ENCODE assay signal across 2 cellular contexts in the genomic region with DNA sequence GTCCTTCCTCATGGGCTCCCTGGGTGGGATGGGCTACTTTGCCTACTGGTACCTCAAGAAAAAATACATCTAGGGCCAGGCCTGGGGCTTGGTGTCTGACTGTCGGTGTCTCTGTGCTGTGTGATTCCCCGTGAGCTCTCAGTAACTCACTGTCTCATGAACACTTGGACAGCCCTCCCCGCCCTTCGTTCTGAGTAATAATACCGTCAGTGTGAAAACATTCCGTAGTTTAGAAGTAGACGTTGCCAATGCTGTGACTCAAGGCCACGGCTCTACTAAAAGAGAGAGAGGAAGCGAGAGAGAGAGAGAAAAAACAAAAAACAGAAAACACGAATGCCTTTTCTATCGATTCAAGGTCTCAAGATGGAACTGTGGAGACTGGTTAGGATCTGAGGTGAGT.
TF ChIP-seq lines count a peak whose summit lies in the region.

No MANE protein-coding gene starts in this region.

TF ChIP-seq in A549, 52 proteins besides CTCF, POLR2A, EP300 and RAD21:
- TF ChIP-seq MAZ (IDR thresholded peaks at IDR 0.05; ENCODE audit: borderline replicate concordance, low read depth, low read length) (no peak), HDAC2 (IDR thresholded peaks at IDR 0.05) (no peak), FOSL2 (IDR thresholded peaks at IDR 0.05) (no peak), FOSL2 (CRISPR knock-in tag; IDR thresholded peaks at IDR 0.05) (peak; percentile 67), MAFK (IDR thresholded peaks at IDR 0.05; ENCODE audit: partially characterized antibody) (no peak), BHLHE40 (IDR thresholded peaks at IDR 0.05; ENCODE audit: low read depth, low read length) (no peak), ZSCAN20 (CRISPR knock-in tag; IDR thresholded peaks at IDR 0.05) (no peak), RARB (CRISPR knock-in tag; IDR thresholded peaks at IDR 0.05) (no peak), HOXB5 (CRISPR knock-in tag; IDR thresholded peaks at IDR 0.05) (no peak), JUNB (IDR thresholded peaks at IDR 0.05) (0 out of 2 replicates have a peak, but pooled peaks have one; percentile 22), NPAS2 (CRISPR knock-in tag; IDR thresholded peaks at IDR 0.05; ENCODE audit: borderline replicate concordance) (no peak), RNF2 (IDR thresholded peaks at IDR 0.05; ENCODE audit: borderline replicate concordance, low read depth) (no peak), SMC3 (IDR thresholded peaks at IDR 0.05) (no peak), FOXS1 (CRISPR knock-in tag; IDR thresholded peaks at IDR 0.05) (0 out of 2 replicates have a peak, but pooled peaks have one; percentile 22), HOXA7 (CRISPR knock-in tag; IDR thresholded peaks at IDR 0.05) (no peak), CBX8 (IDR thresholded peaks at IDR 0.05) (no peak), FOSB (CRISPR knock-in tag; IDR thresholded peaks at IDR 0.05) (no peak), ZNF302 (CRISPR knock-in tag; IDR thresholded peaks at IDR 0.05) (no peak), TFCP2L1 (CRISPR knock-in tag; IDR thresholded peaks at IDR 0.05) (no peak), ESRRA (IDR thresholded peaks at IDR 0.05; ENCODE audit: borderline replicate concordance, low read length) (no peak), HOXB13 (CRISPR knock-in tag; IDR thresholded peaks at IDR 0.05; ENCODE audit: low read depth) (no peak)
- TF ChIP-seq, protein P1, sequence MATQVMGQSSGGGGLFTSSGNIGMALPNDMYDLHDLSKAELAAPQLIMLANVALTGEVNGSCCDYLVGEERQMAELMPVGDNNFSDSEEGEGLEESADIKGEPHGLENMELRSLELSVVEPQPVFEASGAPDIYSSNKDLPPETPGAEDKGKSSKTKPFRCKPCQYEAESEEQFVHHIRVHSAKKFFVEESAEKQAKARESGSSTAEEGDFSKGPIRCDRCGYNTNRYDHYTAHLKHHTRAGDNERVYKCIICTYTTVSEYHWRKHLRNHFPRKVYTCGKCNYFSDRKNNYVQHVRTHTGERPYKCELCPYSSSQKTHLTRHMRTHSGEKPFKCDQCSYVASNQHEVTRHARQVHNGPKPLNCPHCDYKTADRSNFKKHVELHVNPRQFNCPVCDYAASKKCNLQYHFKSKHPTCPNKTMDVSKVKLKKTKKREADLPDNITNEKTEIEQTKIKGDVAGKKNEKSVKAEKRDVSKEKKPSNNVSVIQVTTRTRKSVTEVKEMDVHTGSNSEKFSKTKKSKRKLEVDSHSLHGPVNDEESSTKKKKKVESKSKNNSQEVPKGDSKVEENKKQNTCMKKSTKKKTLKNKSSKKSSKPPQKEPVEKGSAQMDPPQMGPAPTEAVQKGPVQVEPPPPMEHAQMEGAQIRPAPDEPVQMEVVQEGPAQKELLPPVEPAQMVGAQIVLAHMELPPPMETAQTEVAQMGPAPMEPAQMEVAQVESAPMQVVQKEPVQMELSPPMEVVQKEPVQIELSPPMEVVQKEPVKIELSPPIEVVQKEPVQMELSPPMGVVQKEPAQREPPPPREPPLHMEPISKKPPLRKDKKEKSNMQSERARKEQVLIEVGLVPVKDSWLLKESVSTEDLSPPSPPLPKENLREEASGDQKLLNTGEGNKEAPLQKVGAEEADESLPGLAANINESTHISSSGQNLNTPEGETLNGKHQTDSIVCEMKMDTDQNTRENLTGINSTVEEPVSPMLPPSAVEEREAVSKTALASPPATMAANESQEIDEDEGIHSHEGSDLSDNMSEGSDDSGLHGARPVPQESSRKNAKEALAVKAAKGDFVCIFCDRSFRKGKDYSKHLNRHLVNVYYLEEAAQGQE (IDR thresholded peaks at IDR 0.05): no peak
- TF ChIP-seq, protein P2, sequence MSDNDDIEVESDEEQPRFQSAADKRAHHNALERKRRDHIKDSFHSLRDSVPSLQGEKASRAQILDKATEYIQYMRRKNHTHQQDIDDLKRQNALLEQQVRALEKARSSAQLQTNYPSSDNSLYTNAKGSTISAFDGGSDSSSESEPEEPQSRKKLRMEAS (IDR thresholded peaks at IDR 0.05): peak; percentile 51; the same call in 1 of the 2 replicates
- TF ChIP-seq, protein P3, sequence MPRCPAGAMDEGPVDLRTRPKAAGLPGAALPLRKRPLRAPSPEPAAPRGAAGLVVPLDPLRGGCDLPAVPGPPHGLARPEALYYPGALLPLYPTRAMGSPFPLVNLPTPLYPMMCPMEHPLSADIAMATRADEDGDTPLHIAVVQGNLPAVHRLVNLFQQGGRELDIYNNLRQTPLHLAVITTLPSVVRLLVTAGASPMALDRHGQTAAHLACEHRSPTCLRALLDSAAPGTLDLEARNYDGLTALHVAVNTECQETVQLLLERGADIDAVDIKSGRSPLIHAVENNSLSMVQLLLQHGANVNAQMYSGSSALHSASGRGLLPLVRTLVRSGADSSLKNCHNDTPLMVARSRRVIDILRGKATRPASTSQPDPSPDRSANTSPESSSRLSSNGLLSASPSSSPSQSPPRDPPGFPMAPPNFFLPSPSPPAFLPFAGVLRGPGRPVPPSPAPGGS (IDR thresholded peaks at IDR 0.05): no peak

TF ChIP-seq in HCT116, 20 proteins besides CTCF, POLR2A, EP300 and RAD21:
- TF ChIP-seq EGR1 (IDR thresholded peaks at IDR 0.05; ENCODE audit: low read depth) (no peak), JUND (IDR thresholded peaks at IDR 0.05) (no peak)
TF ChIP-seq in HCT116: peak in this region for 0.
